In the genomic region with DNA sequence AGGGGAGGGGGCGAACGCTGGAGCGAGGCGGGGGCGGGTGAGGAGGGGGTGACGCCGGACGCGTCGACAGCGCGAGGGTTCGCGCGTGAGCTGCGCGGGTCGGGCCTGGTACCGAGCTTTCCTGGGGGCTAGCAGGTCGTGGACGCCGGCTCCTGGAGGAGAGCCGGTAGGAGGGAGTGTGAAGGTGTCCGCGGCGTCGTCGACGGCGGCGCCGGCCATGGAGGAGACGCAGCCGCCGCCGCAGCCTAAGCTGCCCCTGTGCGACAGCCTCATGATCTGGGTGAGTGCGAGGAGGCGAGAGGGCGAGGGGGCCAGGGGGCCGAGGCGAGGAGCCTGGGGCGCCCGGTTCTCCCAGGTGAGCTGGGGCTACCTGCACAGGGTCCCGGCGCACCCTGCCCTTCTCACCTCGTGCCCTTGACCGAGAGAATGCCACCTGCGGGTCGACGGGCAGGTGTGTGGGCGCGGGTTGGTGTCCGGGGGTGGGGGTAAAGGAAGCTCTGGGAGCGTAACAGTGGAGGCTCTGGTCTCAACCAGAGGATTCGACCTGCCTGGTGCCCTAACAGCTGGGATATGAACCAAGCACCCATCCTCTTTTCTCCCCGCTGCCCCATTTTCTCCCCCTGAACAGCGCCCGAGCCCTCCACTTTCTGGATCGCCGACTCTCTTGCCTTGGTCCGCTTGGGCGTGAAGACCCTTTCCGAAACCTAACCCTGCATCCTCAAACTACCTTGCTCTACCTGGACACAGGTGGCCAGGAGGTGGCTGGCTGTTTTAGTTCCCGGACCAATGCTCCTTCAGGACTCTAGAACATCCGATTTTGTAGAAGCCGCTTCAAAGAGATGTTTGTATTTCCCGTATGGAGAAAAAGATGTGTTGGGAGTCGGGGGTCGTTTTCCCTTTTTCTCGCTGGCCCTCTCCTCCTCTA, we compare ENCODE assay signal across 8 cellular contexts. TPM values are rescaled to one million over a fixed set of nuclear protein-coding genes. Genes with fewer than 3 reads are reported as not detected.
DNase-seq lines count a peak whose midpoint lies in the region; ATAC-seq and TF ChIP-seq lines count a peak whose summit lies in the region.

Gene HOOK1 (plus strand): TSS at position 49 of the 925 bp plus-strand sequence. CDS start 169 bp downstream, at position 218.

- H3K36me3 ChIP-seq in left ventricle myocardium inferior, result no peaks in the 10 kb centered on the region

- H3K27ac ChIP-seq in left ventricle myocardium inferior (replicated peaks), result peak within 1 kb of the TSS; percentile 57

- H3K27me3 ChIP-seq in left ventricle myocardium inferior (ENCODE audit: low read depth), result peaks cover 55% of the 10 kb centered on the region

- DNase-seq in activated naive CD4-positive, alpha-beta T cell (lab: John Stamatoyannopoulos, UW), result peak in 3 of 4 experiments; percentile 25 to 30 (median 30)
- no peak for DNase-seq in activated naive CD4-positive, alpha-beta T cell treated with Interleukin-2 at 50 U/mL for 16 hours
- DNase-seq in activated T-cell treated with anti-CD3 and anti-CD28 coated beads for 4 hours (peak; percentile 9), left ventricle myocardium inferior (no peak), retina (peak; percentile 83), NCI-H446 treated with DMSO at 0.1 percent for 48 hours (lab: John Stamatoyannopoulos, UW) (no peak)

- peak; percentile 34 for ATAC-seq in HG03280 (IDR thresholded peaks at IDR 0.05; ENCODE audit: unreplicated experiment)
- no peak for ATAC-seq in GM18520 (IDR thresholded peaks at IDR 0.05; ENCODE audit: unreplicated experiment)

- no peaks in the 10 kb centered on the region for H3K9me3 ChIP-seq in left ventricle myocardium inferior (replicated peaks)

- intact Hi-C loops in left ventricle myocardium inferior (cut with micrococcal nuclease), result no loop called here

- TF ChIP-seq CTCF in left ventricle myocardium inferior (IDR thresholded peaks at IDR 0.05; ENCODE audit: borderline replicate concordance), result no peak

- H3K4me3 ChIP-seq in left ventricle myocardium inferior, result peak within 1 kb of the TSS; percentile 72

- peaks cover 41% of the 10 kb centered on the region for H3K4me1 ChIP-seq in left ventricle myocardium inferior

RNA-seq across cellular contexts. Expression of gene HOOK1, which starts in this region (rescaled TPM):
- total RNA-seq in left ventricle myocardium inferior, result 4.0 TPM

Comparison
In these comparisons a context has a peak if more than half of its experiments do, and no peak if none do; other contexts are left out.
1. DNase-seq: peak in activated naive CD4-positive, alpha-beta T cell (3 of 4), activated T-cell treated with anti-CD3 and anti-CD28 coated beads for 4 hours (single experiment) and retina (single experiment); none in activated naive CD4-positive, alpha-beta T cell treated with Interleukin-2 at 50 U/mL for 16 hours (single experiment), left ventricle myocardium inferior (single experiment) and NCI-H446 treated with DMSO at 0.1 percent for 48 hours (single experiment).